Comparison of ENCODE assay signal across 22 cellular contexts in the genomic region with DNA sequence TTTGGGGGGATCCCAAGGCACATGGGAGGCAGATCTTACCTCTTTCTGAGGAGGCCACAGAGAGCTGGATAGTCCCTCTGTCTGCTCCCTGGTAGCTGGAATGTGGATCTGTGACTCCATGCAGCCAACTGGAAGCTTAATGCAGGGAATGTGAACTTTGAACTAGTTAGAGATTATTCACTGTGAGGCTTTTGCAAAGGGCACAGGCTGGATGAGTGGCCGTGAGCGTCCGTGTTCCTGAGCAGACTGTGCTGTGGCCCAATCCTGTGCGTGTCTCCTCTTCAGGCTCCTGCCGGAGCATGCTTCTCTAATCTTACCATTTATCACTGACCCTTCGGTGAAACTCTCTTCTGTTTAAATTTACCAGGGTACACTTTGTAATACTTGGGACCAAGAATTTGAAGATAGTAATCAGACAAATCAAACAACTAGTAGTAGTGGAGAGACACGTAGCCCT.
DNase-seq lines count a peak whose midpoint lies in the region; ATAC-seq and TF ChIP-seq lines count a peak whose summit lies in the region.
"Had no signal": no experiment of that assay in that cellular context is flagged by ENCODE, and none has a peak within 500 bp of the region (broad histone marks: within the 10 kb centered on the region; RNA-seq: fewer than 3 reads in every experiment).

No MANE protein-coding gene starts in this region.

- H3K27me3 ChIP-seq in left ventricle myocardium inferior (ENCODE audit: low read depth) (no peaks in the 10 kb centered on the region), mesendoderm (ENCODE audit: insufficient read depth, low read length, poor library complexity) (no peaks in the 10 kb centered on the region), thyroid gland (no peaks in the 10 kb centered on the region)
- H3K27me3 ChIP-seq: BE2C, esophagus muscularis mucosa, ovary, tibial artery had no signal

- no peak overlapping the region for H4K8ac ChIP-seq in mesendoderm (ENCODE audit: low read depth, low read length)

- H2AK5ac ChIP-seq in mesendoderm (ENCODE audit: low read length), result no peak overlapping the region

- H3K27ac Mint-ChIP-seq in activated naive CD4-positive, alpha-beta T cell treated with anti-CD3 and anti-CD28 coated beads, Interleukin-2, amount 50 U/mL, for 72 hours, result no peak overlapping the region
- H3K27ac Mint-ChIP-seq: dendritic cell treated with granulocyte-macrophage colony-stimulating factor and Interleukin-4, amounts not matched to agents 40 ng/mL and 50 ng/mL, for 4 days; stimulated activated effector memory CD8-positive, alpha-beta T cell treated with anti-CD3 and anti-CD28 coated beads, Interleukin-12 subunit alpha, Interleukin-12 subunit beta, amount 100 ng/mL, for 72 hours had no signal

- no peak overlapping the region for H3K4ac ChIP-seq in mesendoderm (ENCODE audit: low read depth, low read length)

- H3K23ac ChIP-seq in mesendoderm (ENCODE audit: low read length), result no peak overlapping the region

- H3K79me1 ChIP-seq in mesendoderm (ENCODE audit: low read length), result peaks cover 7% of the 10 kb centered on the region

- intact Hi-C loops in left ventricle myocardium inferior (cut with micrococcal nuclease), result no loop called here
- intact Hi-C loops in thyroid gland (cut with DNase I), result no loop called here

- H3K4me2 ChIP-seq in mesendoderm (ENCODE audit: low read length), result no peak overlapping the region
- H3K4me2 ChIP-seq: SK-N-SH had no signal

- H3K9me3 ChIP-seq in left ventricle myocardium inferior (replicated peaks) (no peaks in the 10 kb centered on the region), thyroid gland (no peaks in the 10 kb centered on the region)
- H3K9me3 ChIP-seq: BE2C, esophagus muscularis mucosa, ovary, SK-N-SH, tibial artery had no signal

- no peak overlapping the region for H2BK15ac ChIP-seq in mesendoderm (replicated peaks; ENCODE audit: low read depth)

- H3K27ac ChIP-seq in left ventricle myocardium inferior (replicated peaks) (peak overlapping the region; percentile 74), mesendoderm (ENCODE audit: low read depth, low read length) (no peak overlapping the region), thyroid gland (peak overlapping the region; percentile 16 to 74 (median 61))
- H3K27ac ChIP-seq: ovary, tibial artery had no signal

- no CpG with 5 or more reads among the region's 7 CpGs for WGBS in mesendoderm (ENCODE audit: extremely low coverage, insufficient coverage, low lambda C conversion rate)
- WGBS in thyroid gland, 2 donors, result 47 to 55% methylated on average over 5 to 7 of the region's 7 CpGs

- DNase-seq in amniotic epithelial cell (ENCODE audit: low read depth) (peak; percentile 79), left ventricle myocardium inferior (peak; percentile 31), mesendoderm (peak; percentile 53), thyroid gland (peak; percentile 56 to 65), erythroblast (lab: John Stamatoyannopoulos, UW) (no peak), cerebellum (ENCODE audit: low spot score) (no peak)
- no peak for DNase-seq in activated naive CD4-positive, alpha-beta T cell treated with anti-CD3 and anti-CD28 coated beads, Interleukin-2, amount 50 U/mL, for 72 hours (ENCODE audit: low spot score in 2 of 2)
- DNase-seq: activated CD4-positive, alpha-beta T cell treated with anti-CD3 and anti-CD28 coated beads for 48 hours; activated naive CD4-positive, alpha-beta T cell treated with Interleukin-2 at 50 U/mL for 16 hours; BE2C; HCEC 1CT; Kasumi-1; NCI-H1417 treated with DMSO at 0.1 percent for 48 hours; NCI-H82; ovary; SK-N-SH; tibial artery had no signal

- H3K36me3 ChIP-seq in left ventricle myocardium inferior (no peaks in the 10 kb centered on the region), mesendoderm (ENCODE audit: control insufficient read depth, insufficient read depth, low read length) (no peaks in the 10 kb centered on the region), thyroid gland (no peaks in the 10 kb centered on the region)
- H3K36me3 ChIP-seq: BE2C, esophagus muscularis mucosa, ovary, tibial artery had no signal

- TF ChIP-seq POLR2A in thyroid gland (IDR thresholded peaks at IDR 0.05), result peak in 1 of 2 donors; percentile 27
- no peak for TF ChIP-seq POLR2A in erythroblast (IDR thresholded peaks at IDR 0.05; ENCODE audit: low read length)

- peaks cover 87% of the 10 kb centered on the region for H3K4me1 ChIP-seq in left ventricle myocardium inferior
- peaks cover 8% of the 10 kb centered on the region for H3K4me1 ChIP-seq in mesendoderm (ENCODE audit: control insufficient read depth, low read depth, low read length)
- peaks cover 47 to 88% of the 10 kb centered on the region in 2 donors for H3K4me1 ChIP-seq in thyroid gland
- H3K4me1 ChIP-seq: BE2C had no signal

- peaks cover 0 to 12% of the 10 kb centered on the region in 2 donors for H3K36me3 Mint-ChIP-seq in activated naive CD4-positive, alpha-beta T cell treated with anti-CD3 and anti-CD28 coated beads, Interleukin-2, amount 50 U/mL, for 72 hours
- H3K36me3 Mint-ChIP-seq: stimulated activated effector memory CD8-positive, alpha-beta T cell treated with anti-CD3 and anti-CD28 coated beads, Interleukin-12 subunit alpha, Interleukin-12 subunit beta, amount 100 ng/mL, for 72 hours had no signal

- H2BK120ac ChIP-seq in mesendoderm (ENCODE audit: low read depth, low read length), result no peak overlapping the region

- peak overlapping the region; percentile 20 for H3K56ac ChIP-seq in mesendoderm (ENCODE audit: low read length)

- no peak overlapping the region for H4K5ac ChIP-seq in mesendoderm (ENCODE audit: low read length)

- no peak overlapping the region for H2BK5ac ChIP-seq in mesendoderm (ENCODE audit: low read length)

- H3K9me3 Mint-ChIP-seq in activated naive CD4-positive, alpha-beta T cell treated with anti-CD3 and anti-CD28 coated beads, Interleukin-2, amount 50 U/mL, for 72 hours, result peaks cover 21 to 24% of the 10 kb centered on the region in 2 donors
- H3K9me3 Mint-ChIP-seq: dendritic cell treated with granulocyte-macrophage colony-stimulating factor and Interleukin-4, amounts not matched to agents 40 ng/mL and 50 ng/mL, for 4 days had no signal

- TF ChIP-seq CTCF in left ventricle myocardium inferior (IDR thresholded peaks at IDR 0.05; ENCODE audit: borderline replicate concordance), result no peak
- TF ChIP-seq CTCF in thyroid gland (IDR thresholded peaks at IDR 0.05), result no peak

- no peaks in the 10 kb centered on the region for H3K79me2 ChIP-seq in mesendoderm (ENCODE audit: control insufficient read depth, insufficient read depth, low read length)

- H3K9ac ChIP-seq in mesendoderm (ENCODE audit: low read length), result no peak overlapping the region
- H3K9ac ChIP-seq: SK-N-SH had no signal

- ATAC-seq in GM19351 (IDR thresholded peaks at IDR 0.05; ENCODE audit: unreplicated experiment), result no peak
- no peak for ATAC-seq in activated naive CD4-positive, alpha-beta T cell treated with anti-CD3 and anti-CD28 coated beads, Interleukin-2, amount 50 U/mL, for 72 hours
- ATAC-seq: Panc1; stimulated activated effector memory CD8-positive, alpha-beta T cell treated with anti-CD3 and anti-CD28 coated beads, Interleukin-12 subunit alpha, Interleukin-12 subunit beta, amount 100 ng/mL, for 72 hours had no signal

- H3K18ac ChIP-seq in mesendoderm (ENCODE audit: low read length), result peak overlapping the region; percentile 4

- H3K4me3 ChIP-seq in left ventricle myocardium inferior (no peak overlapping the region), mesendoderm (ENCODE audit: low read length) (no peak overlapping the region), thyroid gland (replicated peaks in 1 of 3) (no peak overlapping the region)
- H3K4me3 ChIP-seq: esophagus muscularis mucosa, ovary, tibial artery had no signal

Comparison
In these comparisons a context has a peak if more than half of its experiments do, and no peak if none do; other contexts are left out.
1. DNase-seq: peak in amniotic epithelial cell (single experiment), left ventricle myocardium inferior (single experiment), mesendoderm (single experiment) and thyroid gland (2 of 2); none in erythroblast (0 of 2), activated naive CD4-positive, alpha-beta T cell treated with anti-CD3 and anti-CD28 coated beads, Interleukin-2, amount 50 U/mL, for 72 hours (0 of 2) and cerebellum (single experiment).